20 cellular contexts compared by ENCODE assay signal in the genomic region with DNA sequence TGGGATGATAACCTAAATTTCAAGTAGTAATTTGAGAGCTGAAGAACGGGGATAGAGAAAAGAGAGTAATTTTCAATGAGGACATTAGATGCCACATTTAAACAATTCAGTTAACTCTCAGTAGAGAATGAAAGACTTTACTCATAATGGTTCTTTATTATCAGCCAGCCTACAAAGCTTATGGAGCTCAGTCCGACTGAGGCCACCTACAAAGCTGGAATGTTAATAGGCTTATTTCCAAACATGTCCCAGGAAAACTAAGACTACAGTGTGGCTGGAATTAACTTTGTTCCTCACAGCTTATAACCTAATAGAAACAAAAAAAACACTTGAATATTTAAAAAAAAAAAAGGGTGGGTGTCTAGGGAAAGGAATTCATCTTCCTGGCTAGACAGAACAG. TPM values are rescaled to one million over a fixed set of nuclear protein-coding genes. Genes with fewer than 3 reads are reported as not detected.
DNase-seq lines count a peak whose midpoint lies in the region; ATAC-seq and TF ChIP-seq lines count a peak whose summit lies in the region.
"Had no signal": no experiment of that assay in that cellular context is flagged by ENCODE, and none has a peak within 500 bp of the region (broad histone marks: within the 10 kb centered on the region; RNA-seq: fewer than 3 reads in every experiment).

No MANE protein-coding gene starts in this region.

- H3K4me3 Mint-ChIP-seq in WTC11, result no peak overlapping the region
- H3K4me3 Mint-ChIP-seq: CD4-positive, alpha-beta memory T cell; IgD-negative memory B cell had no signal

- CTCF ChIA-PET in WTC11 (lab: Charles Lee), result interaction anchor here (0.8 kb wide), 1 partner anchor 71 kb away, joined by 3 read pairs; no protein-coding TSS in a partner anchor

- H3K27ac Mint-ChIP-seq in WTC11, result peak overlapping the region; percentile 46
- H3K27ac Mint-ChIP-seq: CD4-positive, alpha-beta memory T cell; IgD-negative memory B cell had no signal

- no peaks in the 10 kb centered on the region for H3K27me3 Mint-ChIP-seq in WTC11 (ENCODE audit: low read depth)
- H3K27me3 Mint-ChIP-seq: CD4-positive, alpha-beta memory T cell; IgD-negative memory B cell had no signal

- POLR2A ChIA-PET in WTC11 (lab: Charles Lee), result no interaction called here

- DNase-seq in DMS79 treated with DMSO at 0.1 percent for 48 hours (lab: John Stamatoyannopoulos, UW) (peak; percentile 5), DMS79 (lab: John Stamatoyannopoulos, UW) (no peak), NCI-H1105 treated with DMSO at 0.1 percent for 48 hours (lab: John Stamatoyannopoulos, UW) (peak; percentile 66), WTC11 (ENCODE audit: low spot score) (no peak), retinal pigment epithelial cell (ENCODE audit: low read depth) (peak; percentile 91), NOMO-1 treated with DMSO at 0.1 percent for 48 hours (lab: John Stamatoyannopoulos, UW; ENCODE audit: unreplicated experiment) (no peak), cerebellum (ENCODE audit: low spot score) (no peak), H4 (ENCODE audit: low spot score) (no peak)
- DNase-seq: CD4-positive, alpha-beta memory T cell; EL; GF-D8; GOT3; NCI-H1694 treated with DMSO at 0.1 percent for 48 hours; NCI-H2081 treated with DMSO at 0.1 percent for 48 hours; NCI-H2227 treated with DMSO at 0.1 percent for 48 hours; NCI-H510A; OCI-M1 had no signal

- TF ChIP-seq CTCF in WTC11 (IDR thresholded peaks at IDR 0.05) (no peak), retinal pigment epithelial cell (conservative IDR thresholded peaks at IDR 0.05; ENCODE audit: low read depth, low read length) (no peak)

- H3K4me3 ChIP-seq in retinal pigment epithelial cell (ENCODE audit: low read length), result no peak overlapping the region
- H3K4me3 ChIP-seq: BLaER1 treated with 17β-estradiol and CSF1 and Interleukin-3, amounts not matched to agents 10 nM and 100 nM; SJCRH30 had no signal

- ATAC-seq in WTC11, result no peak

- peaks cover 13% of the 10 kb centered on the region for H3K36me3 Mint-ChIP-seq in WTC11
- H3K36me3 Mint-ChIP-seq: IgD-negative memory B cell had no signal

- H3K9me3 Mint-ChIP-seq in WTC11, result no peaks in the 10 kb centered on the region
- H3K9me3 Mint-ChIP-seq: CD4-positive, alpha-beta memory T cell; IgD-negative memory B cell had no signal

- H3K4me1 Mint-ChIP-seq in WTC11, result peaks cover 22% of the 10 kb centered on the region
- H3K4me1 Mint-ChIP-seq: CD4-positive, alpha-beta memory T cell had no signal

TF ChIP-seq in WTC11, 78 proteins besides CTCF, POLR2A, EP300 and RAD21:
- TF ChIP-seq ZNF263 (CRISPR knock-in tag; IDR thresholded peaks at IDR 0.05; ENCODE audit: low read depth), result no peak
- TF ChIP-seq TP53 (CRISPR knock-in tag; IDR thresholded peaks at IDR 0.05), result no peak

RNA-seq across cellular contexts. Expression of a gene that starts 9.9 kb away (rescaled TPM):
- total RNA-seq in WTC11 (2021) (14.6 to 15.8 TPM (median 14.7 TPM) in 3 replicates), cerebellum (16.8 TPM)
- total RNA-seq in H4 (2014; rRNA removed; shearing (Covaris generic)), result 16.0 and 17.3 TPM in 2 replicates

RNA-seq across cellular contexts. Expression of a gene that starts 48.5 kb away (rescaled TPM):
- total RNA-seq in WTC11 (2021), result 1.5 to 3.3 TPM (median 2.8 TPM) in 3 replicates
- total RNA-seq in cerebellum, result 7.9 TPM
- 1.1 and 1.7 TPM in 2 replicates for total RNA-seq in H4 (2014; rRNA removed; shearing (Covaris generic))

Comparison
In these comparisons a context has a peak if more than half of its experiments do, and no peak if none do; other contexts are left out.
1. DNase-seq: peak in DMS79 treated with DMSO at 0.1 percent for 48 hours (single experiment), NCI-H1105 treated with DMSO at 0.1 percent for 48 hours (single experiment) and retinal pigment epithelial cell (single experiment); none in DMS79 (single experiment), WTC11 (single experiment), NOMO-1 treated with DMSO at 0.1 percent for 48 hours (single experiment), cerebellum (single experiment) and H4 (single experiment).